ENCODE assay signal across 8 cellular contexts in the genomic region with DNA sequence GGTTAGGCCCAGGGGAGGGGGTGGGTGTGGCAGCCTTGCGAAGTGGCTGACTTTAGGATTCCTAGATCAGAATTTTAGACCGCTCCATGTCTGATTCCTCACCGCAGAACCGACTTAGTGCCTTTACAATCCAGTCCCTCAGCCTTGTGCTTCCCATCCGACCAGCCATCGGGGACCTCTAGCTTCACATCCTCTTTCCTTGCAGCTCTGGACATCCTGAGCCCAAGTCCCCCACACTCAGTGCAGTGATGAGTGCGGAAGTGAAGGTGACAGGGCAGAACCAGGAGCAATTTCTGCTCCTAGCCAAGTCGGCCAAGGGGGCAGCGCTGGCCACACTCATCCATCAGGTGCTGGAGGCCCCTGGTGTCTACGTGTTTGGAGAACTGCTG. TPM values are rescaled to one million over a fixed set of nuclear protein-coding genes. Genes with fewer than 3 reads are reported as not detected.
DNase-seq lines count a peak whose midpoint lies in the region; ATAC-seq, FAIRE-seq and TF ChIP-seq lines count a peak whose summit lies in the region.

No MANE protein-coding gene starts in this region.

- DNase-seq in activated T-cell treated with anti-CD3 and anti-CD28 coated beads, Interleukin-2, amount 50 U/mL, for 24 hours: peak; percentile 70
- no peak for DNase-seq in activated T-cell treated with anti-CD3 and anti-CD28 coated beads, Interleukin-2, amount 50 U/mL, for 1 hour
- no peak for DNase-seq in Panc1 (ENCODE audit: low read depth, low spot score)
- no peak for DNase-seq in bronchial epithelial cell (ENCODE audit: low read depth)
- no peak for DNase-seq in foreskin keratinocyte

- peaks cover 3% of the 10 kb centered on the region; the same call in 1 of the 2 replicates for H3K4me1 ChIP-seq in Panc1 (ENCODE audit: control insufficient read depth, insufficient read depth, low read length)
- peaks cover 2 to 15% (median 7%) of the 10 kb centered on the region in 4 donors for H3K4me1 ChIP-seq in liver (ENCODE audit: control insufficient read depth in 4 of 4, insufficient read depth in 4 of 4, low read length in 3 of 4)
- peaks cover 3 to 18% (median 13%) of the 10 kb centered on the region in 5 donors for H3K4me1 ChIP-seq in subcutaneous abdominal adipose tissue (ENCODE audit: control insufficient read depth in 5 of 5, insufficient read depth in 5 of 5, low read length in 5 of 5)
- peaks cover 6% of the 10 kb centered on the region for H3K4me1 ChIP-seq in foreskin keratinocyte

- peaks cover 39% of the 10 kb centered on the region for H3K36me3 Mint-ChIP-seq in activated T-cell treated with anti-CD3 and anti-CD28 coated beads, Interleukin-2, amount 50 U/mL, for 24 hours (ENCODE audit: low read depth)

- FAIRE-seq in bronchial epithelial cell (lab: Jason Lieb, UNC): no peak

- H3K4me1 Mint-ChIP-seq in activated T-cell treated with anti-CD3 and anti-CD28 coated beads, Interleukin-2, amount 50 U/mL, for 24 hours (ENCODE audit: low read depth): peaks cover 29% of the 10 kb centered on the region

- H3K9me3 Mint-ChIP-seq in activated T-cell treated with anti-CD3 and anti-CD28 coated beads, Interleukin-2, amount 50 U/mL, for 24 hours: no peaks in the 10 kb centered on the region

- no TSS peak for BruUV-seq in Panc1 (replicated peaks; lab: Mats Ljungman, UMichigan)

- intact Hi-C loops in Panc1 (cut with micrococcal nuclease; ENCODE audit: unreplicated experiment): no loop called here

- H3K36me3 ChIP-seq in Panc1 (ENCODE audit: control insufficient read depth, insufficient read depth, low read length) (peaks cover 3% of the 10 kb centered on the region; the same call in 1 of the 2 replicates), bronchial epithelial cell (ENCODE audit: control insufficient read depth, insufficient read depth, low read length) (peaks cover 9% of the 10 kb centered on the region), liver (ENCODE audit: control insufficient read depth in 4 of 4, insufficient read depth in 3 of 4, low read depth in 1 of 4, low read length in 3 of 4) (peaks cover 2 to 20% (median 18%) of the 10 kb centered on the region in 4 donors), subcutaneous abdominal adipose tissue (ENCODE audit: control insufficient read depth in 5 of 5, insufficient read depth in 5 of 5, low read length in 5 of 5) (peaks cover 3 to 22% (median 21%) of the 10 kb centered on the region in 5 donors)

- H3K27ac ChIP-seq in Panc1 (ENCODE audit: low read length) (peak overlapping the region; percentile 94), liver (ENCODE audit: low read depth in 1 of 2, low read length in 2 of 2) (peak overlapping the region; percentile 76 to 82), subcutaneous abdominal adipose tissue (ENCODE audit: low read depth, low read length) (peak overlapping the region; percentile 81), foreskin keratinocyte (no peak overlapping the region)

- no peaks in the 10 kb centered on the region for H3K27me3 Mint-ChIP-seq in activated T-cell treated with anti-CD3 and anti-CD28 coated beads, Interleukin-2, amount 50 U/mL, for 24 hours

- peak overlapping the region; percentile 86 for H3K4me3 Mint-ChIP-seq in activated T-cell treated with anti-CD3 and anti-CD28 coated beads, Interleukin-2, amount 50 U/mL, for 24 hours

- H3K9ac ChIP-seq in liver (ENCODE audit: low read depth in 1 of 2, low read length in 2 of 2): peak overlapping the region; percentile 15 to 49
- H3K9ac ChIP-seq in subcutaneous abdominal adipose tissue (ENCODE audit: low read length in 5 of 5): peak overlapping the region; percentile 16 to 82 (median 71)

- CTCF ChIA-PET in Panc1 (lab: Charles Lee): interaction anchor here (0.6 to 1.1 kb wide), 2 partner anchors 42 to 99 kb away, joined by 3 to 15 read pairs; a partner anchor contains a TSS

- WGBS in liver: 27% methylated on average over 10 of the region's 10 CpGs

- H3K9me3 ChIP-seq in Panc1 (ENCODE audit: control insufficient read depth, insufficient read depth, low read depth, low read length): no peaks in the 10 kb centered on the region
- H3K9me3 ChIP-seq in liver (ENCODE audit: control insufficient read depth in 4 of 4, low read length in 3 of 4): no peaks in the 10 kb centered on the region
- H3K9me3 ChIP-seq in subcutaneous abdominal adipose tissue (ENCODE audit: control insufficient read depth in 5 of 5, low read length in 5 of 5): no peaks in the 10 kb centered on the region

- TF ChIP-seq CTCF in Panc1 (IDR thresholded peaks at IDR 0.05) (no peak), bronchial epithelial cell (IDR thresholded peaks at IDR 0.05; ENCODE audit: insufficient read depth, low read length, severe bottlenecking) (no peak), liver (IDR thresholded peaks at IDR 0.05; ENCODE audit: low read depth, low read length, missing input control) (no peak), foreskin keratinocyte (conservative IDR thresholded peaks at IDR 0.05) (no peak)

- TF ChIP-seq RAD21 in liver (IDR thresholded peaks at IDR 0.05): no peak

- H3K4me3 ChIP-seq in Panc1 (ENCODE audit: low read depth in 2 of 2, low read length in 2 of 2) (peak overlapping the region; percentile 57 to 80), bronchial epithelial cell (ENCODE audit: low read depth, low read length) (peak overlapping the region; percentile 61), liver (ENCODE audit: low read depth in 1 of 3, low read length in 3 of 3) (peak overlapping the region; percentile 61 to 87 (median 62)), subcutaneous abdominal adipose tissue (ENCODE audit: low read depth in 1 of 5, low read length in 5 of 5) (peak overlapping the region; percentile 79 to 89 (median 81))

- POLR2A ChIA-PET in Panc1 (lab: Charles Lee): interaction anchor here (0.6 kb wide), 1 partner anchor 582 kb away, joined by 7 read pairs; no protein-coding TSS in a partner anchor

- ATAC-seq in HG03039 (IDR thresholded peaks at IDR 0.05; ENCODE audit: unreplicated experiment): peak; percentile 8
- ATAC-seq in Panc1: peak; percentile 45
- no peak for ATAC-seq in foreskin keratinocyte

- H3K27me3 ChIP-seq in Panc1 (ENCODE audit: control insufficient read depth, insufficient read depth, low read length) (no peaks in the 10 kb centered on the region), bronchial epithelial cell (ENCODE audit: control insufficient read depth, insufficient read depth, low read length) (no peaks in the 10 kb centered on the region), liver (ENCODE audit: control insufficient read depth in 4 of 4, insufficient read depth in 4 of 4, low read length in 3 of 4) (no peaks in the 10 kb centered on the region), subcutaneous abdominal adipose tissue (ENCODE audit: control insufficient read depth in 5 of 5, insufficient read depth in 4 of 5, low read length in 5 of 5) (no peaks in the 10 kb centered on the region), foreskin keratinocyte (no peaks in the 10 kb centered on the region)

- in situ Hi-C loops in Panc1 (cut with HindIII; ENCODE audit: low pct_unique_long_range_greater_than_20kb, low sequenced_read_pairs): no loop called here

- H3K27ac Mint-ChIP-seq in activated T-cell treated with anti-CD3 and anti-CD28 coated beads, Interleukin-2, amount 50 U/mL, for 24 hours: peak overlapping the region; percentile 93

TF ChIP-seq in liver, 16 proteins besides CTCF, POLR2A, EP300 and RAD21 (continues in another document):
- TF ChIP-seq FOXA2 (IDR thresholded peaks at IDR 0.05): no peak
- no peak for TF ChIP-seq JUND (IDR thresholded peaks at IDR 0.05)
- no peak for TF ChIP-seq GABPA (IDR thresholded peaks at IDR 0.05 in 1 of 2, conservative IDR thresholded peaks at IDR 0.05 in 1 of 2)
- TF ChIP-seq, protein P1, sequence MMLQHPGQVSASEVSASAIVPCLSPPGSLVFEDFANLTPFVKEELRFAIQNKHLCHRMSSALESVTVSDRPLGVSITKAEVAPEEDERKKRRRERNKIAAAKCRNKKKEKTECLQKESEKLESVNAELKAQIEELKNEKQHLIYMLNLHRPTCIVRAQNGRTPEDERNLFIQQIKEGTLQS (IDR thresholded peaks at IDR 0.05): no peak

RNA-seq across cellular contexts. Expression of a gene that starts 0.6 kb away (rescaled TPM):
- total RNA-seq in Panc1 (2021; ENCODE audit: unreplicated experiment) (37.5 TPM), bronchial epithelial cell (63.7 and 86.0 TPM in 2 replicates), liver (10 to 100 TPM; 26.0 to 31.3 TPM), foreskin keratinocyte (52.0 and 52.7 TPM in 2 replicates)
- polyA plus RNA-seq in Panc1 (2012; ENCODE audit: insufficient read length): 76.8 TPM
- polyA plus RNA-seq in liver (10 to 100 TPM; 33.5 to 37.7 TPM), foreskin keratinocyte (53.6 and 60.4 TPM in 2 replicates)

RNA-seq across cellular contexts. Expression of a gene that starts 23.8 kb away (rescaled TPM):
- total RNA-seq in Panc1 (2021; ENCODE audit: unreplicated experiment): 0.13 TPM
- polyA plus RNA-seq in Panc1 (2012; ENCODE audit: insufficient read length): 0.73 TPM
- total RNA-seq in bronchial epithelial cell: not detected in 2 replicates
- total RNA-seq in liver: not detected
- under 1 TPM in 1 of 2 donors, not detected in 1; 0.03 TPM for polyA plus RNA-seq in liver
- total RNA-seq in foreskin keratinocyte: 0.04 TPM in 1 of 2 replicates, not detected in the other
- polyA plus RNA-seq in foreskin keratinocyte: 0.20 and 0.38 TPM in 2 replicates

RNA-seq across cellular contexts. Expression of a gene that starts 28.5 kb away (rescaled TPM):
- total RNA-seq in Panc1 (2021; ENCODE audit: unreplicated experiment) (175 TPM), bronchial epithelial cell (136 and 180 TPM in 2 replicates), liver (100 to 1,000 TPM in 1 of 2 donors, 10 to 100 TPM in 1; 59.6 to 131 TPM), foreskin keratinocyte (180 and 181 TPM in 2 replicates)
- polyA plus RNA-seq in Panc1 (2012; ENCODE audit: insufficient read length): 269 TPM
- polyA plus RNA-seq in liver (100 to 1,000 TPM; 194 to 235 TPM), foreskin keratinocyte (285 and 297 TPM in 2 replicates)

RNA-seq across cellular contexts. Expression of a gene that starts 35.2 kb away (rescaled TPM):
- total RNA-seq in Panc1 (2021; ENCODE audit: unreplicated experiment): 54.3 TPM
- 60.1 TPM for polyA plus RNA-seq in Panc1 (2012; ENCODE audit: insufficient read length)
- total RNA-seq in bronchial epithelial cell: 5.3 and 7.0 TPM in 2 replicates
- total RNA-seq in liver: 10 to 100 TPM in 1 of 2 donors, 1 to 10 TPM in 1; 8.5 to 11.5 TPM
- polyA plus RNA-seq in liver: 10 to 100 TPM in 1 of 2 donors, 1 to 10 TPM in 1; 3.9 to 12.7 TPM
- total RNA-seq in foreskin keratinocyte: 28.0 and 30.4 TPM in 2 replicates
- 19.3 and 22.0 TPM in 2 replicates for polyA plus RNA-seq in foreskin keratinocyte

RNA-seq across cellular contexts. Expression of a gene that starts 41.8 kb away (rescaled TPM):
- total RNA-seq in Panc1 (2021; ENCODE audit: unreplicated experiment) (395 TPM), bronchial epithelial cell (17.6 and 35.3 TPM in 2 replicates), liver (100 to 1,000 TPM in 1 of 2 donors, 10 to 100 TPM in 1; 26.3 to 106 TPM), foreskin keratinocyte (119 and 129 TPM in 2 replicates)
- 554 TPM for polyA plus RNA-seq in Panc1 (2012; ENCODE audit: insufficient read length)
- polyA plus RNA-seq in liver (100 to 1,000 TPM; 103 to 261 TPM), foreskin keratinocyte (390 and 426 TPM in 2 replicates)
